15 cellular contexts compared by ENCODE assay signal in genomic region chr3:56773588-56774330, GRCh38. TPM values are rescaled to one million over a fixed set of nuclear protein-coding genes. Genes with fewer than 3 reads are reported as not detected.
DNase-seq lines count a peak whose midpoint lies in the region; ATAC-seq and TF ChIP-seq lines count a peak whose summit lies in the region.
"Had no signal": no experiment of that assay in that cellular context is flagged by ENCODE, and none has a peak within 500 bp of the region (broad histone marks: within the 10 kb centered on the region; RNA-seq: fewer than 3 reads in every experiment).

No MANE protein-coding gene starts in this region.

- CTCF ChIA-PET in activated CD4-positive, alpha-beta T cell treated with anti-CD3 and anti-CD28 coated beads for 36 hours (lab: Charles Lee): interaction anchor here (1.0 kb wide), 1 partner anchor 25 kb away, joined by 4 read pairs; no protein-coding TSS in a partner anchor

- no peaks in the 10 kb centered on the region for H3K27me3 Mint-ChIP-seq in activated CD4-positive, alpha-beta T cell treated with anti-CD3 and anti-CD28 coated beads for 36 hours
- no peaks in the 10 kb centered on the region for H3K27me3 Mint-ChIP-seq in stimulated activated memory B cell treated with anti-CD40 and anti-IgM and Interleukin-4, amounts not matched to agents 10 μg/mL and 1 μg/mL and 100 μg/mL, for 72 hours
- H3K27me3 Mint-ChIP-seq: naive B cell had no signal

- H3K9ac ChIP-seq in adipocyte (ENCODE audit: low read length): no peak overlapping the region
- no peak overlapping the region for H3K9ac ChIP-seq in colonic mucosa (ENCODE audit: low read depth in 2 of 2, low read length in 2 of 2)

- DNase-seq in activated CD4-positive, alpha-beta T cell treated with anti-CD3 and anti-CD28 coated beads for 36 hours: no peak
- no peak for DNase-seq in activated CD4-positive, alpha-beta T cell treated with anti-CD3 and anti-CD28 coated beads for 1 hour
- DNase-seq in NCI-H524 treated with DMSO at 0.1 percent for 48 hours (lab: John Stamatoyannopoulos, UW) (peak; percentile 7), adipocyte (ENCODE audit: low read depth) (peak; percentile 24), colonic mucosa (no peak), NCI-H526 (lab: John Stamatoyannopoulos, UW) (no peak)
- DNase-seq: Caco-2; GF-D8; left lung; naive B cell; NCI-H2029; retina; stimulated activated CD4-positive, alpha-beta T cell treated with anti-CD3 and anti-CD28 coated beads, Interleukin-2, amount 100 ng/mL, for 24 hours had no signal

- H3K4me3 Mint-ChIP-seq in activated CD4-positive, alpha-beta T cell treated with anti-CD3 and anti-CD28 coated beads for 36 hours: no peak overlapping the region
- H3K4me3 Mint-ChIP-seq in stimulated activated memory B cell treated with anti-CD40 and anti-IgM and Interleukin-4, amounts not matched to agents 10 μg/mL and 1 μg/mL and 100 μg/mL, for 72 hours: no peak overlapping the region
- H3K4me3 Mint-ChIP-seq: naive B cell had no signal

- ATAC-seq in activated CD4-positive, alpha-beta T cell treated with anti-CD3 and anti-CD28 coated beads for 36 hours: no peak
- ATAC-seq in stimulated activated memory B cell treated with anti-CD40 and anti-IgM and Interleukin-4, amounts not matched to agents 10 μg/mL and 1 μg/mL and 100 μg/mL, for 72 hours: no peak
- ATAC-seq in HG03342 (IDR thresholded peaks at IDR 0.05; ENCODE audit: unreplicated experiment): no peak
- ATAC-seq: left lung had no signal

- no peak overlapping the region for H3K27ac ChIP-seq in colonic mucosa
- H3K27ac ChIP-seq: left lung had no signal

- peaks cover 60% of the 10 kb centered on the region for H3K4me1 Mint-ChIP-seq in activated CD4-positive, alpha-beta T cell treated with anti-CD3 and anti-CD28 coated beads for 36 hours
- peaks cover 49% of the 10 kb centered on the region for H3K4me1 Mint-ChIP-seq in stimulated activated memory B cell treated with anti-CD40 and anti-IgM and Interleukin-4, amounts not matched to agents 10 μg/mL and 1 μg/mL and 100 μg/mL, for 72 hours

- intact Hi-C loops in activated CD4-positive, alpha-beta T cell treated with anti-CD3 and anti-CD28 coated beads for 36 hours (cut with DNase I, micrococcal nuclease): no loop called here
- intact Hi-C loops in colonic mucosa (cut with DNase I): no loop called here

- peak overlapping the region; percentile 47 for H3K27ac Mint-ChIP-seq in activated CD4-positive, alpha-beta T cell treated with anti-CD3 and anti-CD28 coated beads for 36 hours
- H3K27ac Mint-ChIP-seq in stimulated activated memory B cell treated with anti-CD40 and anti-IgM and Interleukin-4, amounts not matched to agents 10 μg/mL and 1 μg/mL and 100 μg/mL, for 72 hours: peak overlapping the region; percentile 79
- H3K27ac Mint-ChIP-seq: naive B cell had no signal

- H3K4me1 ChIP-seq in adipocyte (ENCODE audit: control insufficient read depth, insufficient read depth, low read length) (no peaks in the 10 kb centered on the region), colonic mucosa (no peaks in the 10 kb centered on the region)
- H3K4me1 ChIP-seq: Caco-2 had no signal

- H3K27me3 ChIP-seq in adipocyte (replicated peaks; ENCODE audit: control insufficient read depth, insufficient read depth, low read length): no peaks in the 10 kb centered on the region
- no peaks in the 10 kb centered on the region for H3K27me3 ChIP-seq in colonic mucosa
- H3K27me3 ChIP-seq: left lung had no signal

- H3K4me3 ChIP-seq in adipocyte (ENCODE audit: low read length) (no peak overlapping the region), colonic mucosa (no peak overlapping the region)
- H3K4me3 ChIP-seq: left lung had no signal

- peaks cover 38% of the 10 kb centered on the region for H3K36me3 Mint-ChIP-seq in activated CD4-positive, alpha-beta T cell treated with anti-CD3 and anti-CD28 coated beads for 36 hours (ENCODE audit: low read depth)
- H3K36me3 Mint-ChIP-seq in stimulated activated memory B cell treated with anti-CD40 and anti-IgM and Interleukin-4, amounts not matched to agents 10 μg/mL and 1 μg/mL and 100 μg/mL, for 72 hours: peaks cover 31% of the 10 kb centered on the region

- no peak for TF ChIP-seq CTCF in colonic mucosa (IDR thresholded peaks at IDR 0.05)

- H3K9me3 Mint-ChIP-seq in activated CD4-positive, alpha-beta T cell treated with anti-CD3 and anti-CD28 coated beads for 36 hours (ENCODE audit: low read depth): no peaks in the 10 kb centered on the region
- no peaks in the 10 kb centered on the region for H3K9me3 Mint-ChIP-seq in stimulated activated memory B cell treated with anti-CD40 and anti-IgM and Interleukin-4, amounts not matched to agents 10 μg/mL and 1 μg/mL and 100 μg/mL, for 72 hours
- H3K9me3 Mint-ChIP-seq: naive B cell had no signal

- H3K36me3 ChIP-seq in adipocyte (ENCODE audit: control insufficient read depth, insufficient read depth, low read length, severe bottlenecking): peaks cover 9% of the 10 kb centered on the region
- H3K36me3 ChIP-seq in colonic mucosa: no peaks in the 10 kb centered on the region

- no peaks in the 10 kb centered on the region for H3K9me3 ChIP-seq in adipocyte (ENCODE audit: control insufficient read depth, low read length)
- no peaks in the 10 kb centered on the region for H3K9me3 ChIP-seq in colonic mucosa
- H3K9me3 ChIP-seq: Caco-2, left lung had no signal

- POLR2A ChIA-PET in activated CD4-positive, alpha-beta T cell treated with anti-CD3 and anti-CD28 coated beads for 36 hours (lab: Charles Lee): no interaction called here

RNA-seq across cellular contexts. Expression of gene ARHGEF3, which starts 28.0 kb away (rescaled TPM):
- 10 to 100 TPM; 34.4 to 38.3 TPM for total RNA-seq in activated CD4-positive, alpha-beta T cell treated with anti-CD3 and anti-CD28 coated beads for 36 hours
- 10 to 100 TPM; 10.2 to 14.7 TPM for total RNA-seq in colonic mucosa

Comparison
In these comparisons a context has a peak if more than half of its experiments do, and no peak if none do; other contexts are left out.
1. DNase-seq: peak in NCI-H524 treated with DMSO at 0.1 percent for 48 hours (single experiment) and adipocyte (single experiment); none in activated CD4-positive, alpha-beta T cell treated with anti-CD3 and anti-CD28 coated beads for 36 hours (single experiment), activated CD4-positive, alpha-beta T cell treated with anti-CD3 and anti-CD28 coated beads for 1 hour (single experiment), colonic mucosa (single experiment) and NCI-H526 (0 of 2).